In genomic region chr9:93531374-93531773, GRCh38 we compare ENCODE assay signal across 2 cellular contexts.
TF ChIP-seq lines count a peak whose summit lies in the region.

No MANE protein-coding gene starts in this region.

TF ChIP-seq in A549, 52 proteins besides CTCF, POLR2A, EP300 and RAD21:
- no peak for TF ChIP-seq NR3C1 (IDR thresholded peaks at IDR 0.05)
- no peak for TF ChIP-seq CBX8 (IDR thresholded peaks at IDR 0.05)
- TF ChIP-seq CEBPB (IDR thresholded peaks at IDR 0.05): no peak
- TF ChIP-seq PHF8 (IDR thresholded peaks at IDR 0.05; ENCODE audit: borderline replicate concordance, low read depth): no peak
- no peak for TF ChIP-seq BCL3 (IDR thresholded peaks at IDR 0.05)

TF ChIP-seq in IMR-90, 13 proteins besides CTCF, POLR2A, EP300 and RAD21:
- TF ChIP-seq BHLHE40 (IDR thresholded peaks at IDR 0.05; ENCODE audit: low read depth, low read length) (no peak), CEBPB (IDR thresholded peaks at IDR 0.05; ENCODE audit: low read depth, low read length) (no peak), MAFK (IDR thresholded peaks at IDR 0.05; ENCODE audit: low read depth, low read length) (no peak), MAZ (IDR thresholded peaks at IDR 0.05; ENCODE audit: borderline replicate concordance, low read depth, low read length) (no peak), CHD1 (IDR thresholded peaks at IDR 0.05; ENCODE audit: low read depth, low read length) (no peak), FOS (IDR thresholded peaks at IDR 0.05; ENCODE audit: low read depth, low read length) (no peak), MXI1 (IDR thresholded peaks at IDR 0.05; ENCODE audit: borderline replicate concordance, low read depth, low read length) (no peak), NFE2L2 (IDR thresholded peaks at IDR 0.05; ENCODE audit: low read depth, low read length) (no peak), RCOR1 (IDR thresholded peaks at IDR 0.05; ENCODE audit: insufficient replicate concordance, low read length) (no peak), USF2 (IDR thresholded peaks at IDR 0.05; ENCODE audit: low read depth, low read length) (no peak), SMC3 (IDR thresholded peaks at IDR 0.05; ENCODE audit: low read depth, low read length) (no peak), ELK1 (IDR thresholded peaks at IDR 0.05; ENCODE audit: borderline replicate concordance, low read depth, low read length) (no peak), RFX5 (IDR thresholded peaks at IDR 0.05; ENCODE audit: low read depth, low read length) (no peak)
TF ChIP-seq in IMR-90: peak in this region for 0.
